Comparison of ENCODE assay signal across 2 cellular contexts in the genomic region with DNA sequence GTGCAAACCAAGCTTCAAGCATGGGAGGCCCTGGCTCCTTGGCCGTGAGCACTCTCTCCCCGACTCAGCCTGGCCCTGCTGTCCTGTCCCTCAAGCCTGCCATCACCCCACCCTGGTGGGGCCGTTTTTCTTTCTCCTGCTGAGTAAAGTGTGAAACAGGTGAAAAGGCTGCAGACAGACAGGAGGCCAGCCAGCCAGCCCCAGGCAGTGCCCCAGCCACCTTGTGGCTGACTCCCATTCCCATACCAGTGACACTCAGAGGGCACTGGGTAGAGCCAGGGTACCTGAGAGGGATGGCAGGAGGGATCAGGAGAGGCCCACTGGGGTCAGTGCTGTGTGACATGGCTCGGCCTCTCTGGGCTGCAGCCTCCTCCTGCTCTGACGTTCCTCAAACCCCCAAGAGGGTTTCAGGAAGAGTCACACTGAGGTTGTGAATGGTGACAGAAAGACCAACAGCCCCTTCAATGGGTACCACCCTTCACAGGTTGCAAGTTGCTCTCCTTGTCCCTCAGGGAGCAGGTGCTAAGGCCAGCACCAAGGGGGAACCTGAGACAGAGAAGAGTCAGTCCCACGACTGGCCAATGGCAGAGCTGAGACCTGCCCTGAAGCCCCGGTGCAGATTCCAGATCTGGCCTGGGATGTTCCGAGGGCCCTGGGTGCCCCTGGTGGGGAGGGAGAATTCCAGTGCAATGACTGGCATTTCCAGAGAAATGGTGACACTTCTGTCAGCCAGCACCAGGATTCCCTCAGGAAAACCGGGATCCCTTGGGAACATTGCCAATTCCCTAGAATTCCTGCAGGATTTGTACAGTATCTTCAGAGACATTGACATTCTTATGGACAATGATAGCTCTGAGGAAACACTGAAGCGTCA.
TF ChIP-seq lines count a peak whose summit lies in the region.

No MANE protein-coding gene starts in this region.

TF ChIP-seq in IMR-90, 13 proteins besides CTCF, POLR2A, EP300 and RAD21:
- TF ChIP-seq CHD1 (IDR thresholded peaks at IDR 0.05; ENCODE audit: low read depth, low read length) (no peak), RFX5 (IDR thresholded peaks at IDR 0.05; ENCODE audit: low read depth, low read length) (no peak), RCOR1 (IDR thresholded peaks at IDR 0.05; ENCODE audit: insufficient replicate concordance, low read length) (no peak), FOS (IDR thresholded peaks at IDR 0.05; ENCODE audit: low read depth, low read length) (no peak), MXI1 (IDR thresholded peaks at IDR 0.05; ENCODE audit: borderline replicate concordance, low read depth, low read length) (no peak), SMC3 (IDR thresholded peaks at IDR 0.05; ENCODE audit: low read depth, low read length) (no peak), MAZ (IDR thresholded peaks at IDR 0.05; ENCODE audit: borderline replicate concordance, low read depth, low read length) (no peak), BHLHE40 (IDR thresholded peaks at IDR 0.05; ENCODE audit: low read depth, low read length) (no peak), NFE2L2 (IDR thresholded peaks at IDR 0.05; ENCODE audit: low read depth, low read length) (no peak)
- TF ChIP-seq, protein P1, sequence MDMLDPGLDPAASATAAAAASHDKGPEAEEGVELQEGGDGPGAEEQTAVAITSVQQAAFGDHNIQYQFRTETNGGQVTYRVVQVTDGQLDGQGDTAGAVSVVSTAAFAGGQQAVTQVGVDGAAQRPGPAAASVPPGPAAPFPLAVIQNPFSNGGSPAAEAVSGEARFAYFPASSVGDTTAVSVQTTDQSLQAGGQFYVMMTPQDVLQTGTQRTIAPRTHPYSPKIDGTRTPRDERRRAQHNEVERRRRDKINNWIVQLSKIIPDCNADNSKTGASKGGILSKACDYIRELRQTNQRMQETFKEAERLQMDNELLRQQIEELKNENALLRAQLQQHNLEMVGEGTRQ (IDR thresholded peaks at IDR 0.05; ENCODE audit: low read depth, low read length): no peak
- TF ChIP-seq, protein P2, sequence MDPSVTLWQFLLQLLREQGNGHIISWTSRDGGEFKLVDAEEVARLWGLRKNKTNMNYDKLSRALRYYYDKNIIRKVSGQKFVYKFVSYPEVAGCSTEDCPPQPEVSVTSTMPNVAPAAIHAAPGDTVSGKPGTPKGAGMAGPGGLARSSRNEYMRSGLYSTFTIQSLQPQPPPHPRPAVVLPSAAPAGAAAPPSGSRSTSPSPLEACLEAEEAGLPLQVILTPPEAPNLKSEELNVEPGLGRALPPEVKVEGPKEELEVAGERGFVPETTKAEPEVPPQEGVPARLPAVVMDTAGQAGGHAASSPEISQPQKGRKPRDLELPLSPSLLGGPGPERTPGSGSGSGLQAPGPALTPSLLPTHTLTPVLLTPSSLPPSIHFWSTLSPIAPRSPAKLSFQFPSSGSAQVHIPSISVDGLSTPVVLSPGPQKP (IDR thresholded peaks at IDR 0.05; ENCODE audit: borderline replicate concordance, low read depth, low read length): no peak
TF ChIP-seq in IMR-90: peak in this region for 0.

TF ChIP-seq in H1, 55 proteins besides CTCF, POLR2A, EP300 and RAD21:
- TF ChIP-seq, protein P3, sequence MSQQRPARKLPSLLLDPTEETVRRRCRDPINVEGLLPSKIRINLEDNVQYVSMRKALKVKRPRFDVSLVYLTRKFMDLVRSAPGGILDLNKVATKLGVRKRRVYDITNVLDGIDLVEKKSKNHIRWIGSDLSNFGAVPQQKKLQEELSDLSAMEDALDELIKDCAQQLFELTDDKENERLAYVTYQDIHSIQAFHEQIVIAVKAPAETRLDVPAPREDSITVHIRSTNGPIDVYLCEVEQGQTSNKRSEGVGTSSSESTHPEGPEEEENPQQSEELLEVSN (IDR thresholded peaks at IDR 0.05): no peak
